In genomic region chr6:26411751-26412150, GRCh38 we compare ENCODE assay signal across 22 cellular contexts. TPM values are rescaled to one million over a fixed set of nuclear protein-coding genes. Genes with fewer than 3 reads are reported as not detected.
DNase-seq lines count a peak whose midpoint lies in the region; ATAC-seq and TF ChIP-seq lines count a peak whose summit lies in the region.
"Had no signal": no experiment of that assay in that cellular context is flagged by ENCODE, and none has a peak within 500 bp of the region (broad histone marks: within the 10 kb centered on the region; RNA-seq: fewer than 3 reads in every experiment).

No MANE protein-coding gene starts in this region.

- H3K4me1 ChIP-seq in endodermal cell (ENCODE audit: control insufficient read depth, insufficient read depth, low read length), result no peaks in the 10 kb centered on the region

- H3K27ac ChIP-seq in endodermal cell (ENCODE audit: low read depth, low read length), result no peak overlapping the region
- H3K27ac ChIP-seq: coronary artery, gastroesophageal sphincter, KMS-11, left lung, parathyroid adenoma, stomach, upper lobe of left lung, VCaP had no signal

- H3K36me3 Mint-ChIP-seq in activated naive CD8-positive, alpha-beta T cell, result peaks cover 6% of the 10 kb centered on the region
- peaks cover 35% of the 10 kb centered on the region for H3K36me3 Mint-ChIP-seq in activated naive CD8-positive, alpha-beta T cell treated with anti-CD3 and anti-CD28 coated beads, Interleukin-2, amount 50 U/mL, for 24 hours (ENCODE audit: low read depth)
- H3K36me3 Mint-ChIP-seq in endodermal cell (ENCODE audit: low read depth), result no peaks in the 10 kb centered on the region
- H3K36me3 Mint-ChIP-seq in stimulated activated effector memory CD8-positive, alpha-beta T cell treated with anti-CD3 and anti-CD28 coated beads, Interleukin-12 subunit alpha, Interleukin-12 subunit beta, amount 100 ng/mL, for 72 hours, result peaks cover 62% of the 10 kb centered on the region

- ATAC-seq in activated naive CD8-positive, alpha-beta T cell treated with anti-CD3 and anti-CD28 coated beads, Interleukin-2, amount 50 U/mL, for 24 hours, result no peak
- no peak for ATAC-seq in stimulated activated effector memory CD8-positive, alpha-beta T cell treated with anti-CD3 and anti-CD28 coated beads, Interleukin-12 subunit alpha, Interleukin-12 subunit beta, amount 100 ng/mL, for 72 hours
- ATAC-seq: gastroesophageal sphincter, left lung had no signal

- intact Hi-C loops in head of caudate nucleus (cut with DNase I), result no loop called here

- H3K36me3 ChIP-seq in endodermal cell (ENCODE audit: control insufficient read depth, insufficient read depth, low read length), result no peaks in the 10 kb centered on the region

- H3K27me3 ChIP-seq in endodermal cell (ENCODE audit: control insufficient read depth, insufficient read depth, low read length, poor library complexity, severe bottlenecking), result no peaks in the 10 kb centered on the region
- H3K27me3 ChIP-seq: gastroesophageal sphincter, left lung, stomach, upper lobe of left lung had no signal

- no peak for DNase-seq in activated naive CD8-positive, alpha-beta T cell treated with anti-CD3 and anti-CD28 coated beads, Interleukin-2, amount 50 U/mL, for 24 hours
- DNase-seq in NCI-H226, result peak; percentile 45
- DNase-seq in endodermal cell, result no peak
- DNase-seq in stimulated activated effector memory CD8-positive, alpha-beta T cell treated with anti-CD3 and anti-CD28 coated beads, Interleukin-12 subunit alpha, Interleukin-12 subunit beta, amount 100 ng/mL, for 72 hours (ENCODE audit: low spot score in 2 of 2), result no peak
- DNase-seq in COR-L47 (lab: John Stamatoyannopoulos, UW), result no peak
- no peak for DNase-seq in activated CD8-positive, alpha-beta memory T cell treated with anti-CD3 and anti-CD28 coated beads, Interleukin-2, amount 50 U/mL, for 48 hours
- no peak for DNase-seq in head of caudate nucleus
- DNase-seq: activated CD4-positive, alpha-beta memory T cell treated with anti-CD3 and anti-CD28 coated beads for 36 hours; left lung; NCI-H1105 treated with DMSO at 0.1 percent for 48 hours; NCI-H2107; NCI-H526; Right ventricle myocardium superior; stimulated activated CD4-positive, alpha-beta T cell treated with anti-CD3 and anti-CD28 coated beads, Interleukin-2, amount 100 ng/mL, for 24 hours; stomach; upper lobe of left lung had no signal

- no peaks in the 10 kb centered on the region for H3K9me3 Mint-ChIP-seq in activated naive CD8-positive, alpha-beta T cell (ENCODE audit: low read depth)
- H3K9me3 Mint-ChIP-seq in activated naive CD8-positive, alpha-beta T cell treated with anti-CD3 and anti-CD28 coated beads, Interleukin-2, amount 50 U/mL, for 24 hours, result peaks cover 4% of the 10 kb centered on the region
- no peaks in the 10 kb centered on the region for H3K9me3 Mint-ChIP-seq in endodermal cell
- no peaks in the 10 kb centered on the region for H3K9me3 Mint-ChIP-seq in stimulated activated effector memory CD8-positive, alpha-beta T cell treated with anti-CD3 and anti-CD28 coated beads, Interleukin-12 subunit alpha, Interleukin-12 subunit beta, amount 100 ng/mL, for 72 hours

- no peak for TF ChIP-seq CTCF in endodermal cell (conservative IDR thresholded peaks at IDR 0.05)

- H3K4me3 Mint-ChIP-seq in activated naive CD8-positive, alpha-beta T cell, result no peak overlapping the region
- no peak overlapping the region for H3K4me3 Mint-ChIP-seq in activated naive CD8-positive, alpha-beta T cell treated with anti-CD3 and anti-CD28 coated beads, Interleukin-2, amount 50 U/mL, for 24 hours
- no peak overlapping the region for H3K4me3 Mint-ChIP-seq in endodermal cell
- no peak overlapping the region for H3K4me3 Mint-ChIP-seq in stimulated activated effector memory CD8-positive, alpha-beta T cell treated with anti-CD3 and anti-CD28 coated beads, Interleukin-12 subunit alpha, Interleukin-12 subunit beta, amount 100 ng/mL, for 72 hours
- H3K4me3 Mint-ChIP-seq: activated CD4-positive, alpha-beta memory T cell treated with anti-CD3 and anti-CD28 coated beads for 36 hours had no signal

- no peak overlapping the region for H3K4me3 ChIP-seq in endodermal cell (ENCODE audit: low read length)
- H3K4me3 ChIP-seq: coronary artery, gastroesophageal sphincter, left lung, stomach, upper lobe of left lung had no signal

- H3K27ac Mint-ChIP-seq in activated naive CD8-positive, alpha-beta T cell, result peak overlapping the region; percentile 81
- H3K27ac Mint-ChIP-seq in activated naive CD8-positive, alpha-beta T cell treated with anti-CD3 and anti-CD28 coated beads, Interleukin-2, amount 50 U/mL, for 24 hours, result no peak overlapping the region
- peak overlapping the region; percentile 27 for H3K27ac Mint-ChIP-seq in endodermal cell
- peak overlapping the region; percentile 72 for H3K27ac Mint-ChIP-seq in stimulated activated effector memory CD8-positive, alpha-beta T cell treated with anti-CD3 and anti-CD28 coated beads, Interleukin-12 subunit alpha, Interleukin-12 subunit beta, amount 100 ng/mL, for 72 hours
- H3K27ac Mint-ChIP-seq: activated CD4-positive, alpha-beta memory T cell treated with anti-CD3 and anti-CD28 coated beads for 36 hours had no signal

- 90 to 92% methylated on average over 2 to 3 of the region's 3 CpGs for WGBS in endodermal cell (ENCODE audit: insufficient coverage in 1 of 2, insufficient read length in 1 of 2), 2 experiments

- no peak overlapping the region for H3K9ac ChIP-seq in endodermal cell (ENCODE audit: extremely low read depth, low read length, poor library complexity, severe bottlenecking)
- H3K9ac ChIP-seq: KMS-11, parathyroid adenoma had no signal

- H3K9me3 ChIP-seq in endodermal cell (ENCODE audit: control insufficient read depth, low read length), result no peaks in the 10 kb centered on the region
- H3K9me3 ChIP-seq: gastroesophageal sphincter, left lung, stomach, upper lobe of left lung had no signal

- H3K4me1 Mint-ChIP-seq in activated naive CD8-positive, alpha-beta T cell (ENCODE audit: low read depth), result peaks cover 30% of the 10 kb centered on the region
- peaks cover 23% of the 10 kb centered on the region for H3K4me1 Mint-ChIP-seq in activated naive CD8-positive, alpha-beta T cell treated with anti-CD3 and anti-CD28 coated beads, Interleukin-2, amount 50 U/mL, for 24 hours
- H3K4me1 Mint-ChIP-seq in endodermal cell, result peaks cover 23% of the 10 kb centered on the region
- H3K4me1 Mint-ChIP-seq in stimulated activated effector memory CD8-positive, alpha-beta T cell treated with anti-CD3 and anti-CD28 coated beads, Interleukin-12 subunit alpha, Interleukin-12 subunit beta, amount 100 ng/mL, for 72 hours, result peaks cover 29% of the 10 kb centered on the region

- H3K27me3 Mint-ChIP-seq in activated naive CD8-positive, alpha-beta T cell, result no peaks in the 10 kb centered on the region
- no peaks in the 10 kb centered on the region for H3K27me3 Mint-ChIP-seq in activated naive CD8-positive, alpha-beta T cell treated with anti-CD3 and anti-CD28 coated beads, Interleukin-2, amount 50 U/mL, for 24 hours
- H3K27me3 Mint-ChIP-seq in endodermal cell (ENCODE audit: insufficient read depth), result peaks cover 7% of the 10 kb centered on the region
- H3K27me3 Mint-ChIP-seq: activated CD4-positive, alpha-beta memory T cell treated with anti-CD3 and anti-CD28 coated beads for 36 hours had no signal

RNA-seq across cellular contexts. Expression of gene BTN3A1, which starts 9.7 kb away (rescaled TPM):
- total RNA-seq in endodermal cell, result 1 to 10 TPM; 1.9 to 2.0 TPM
- polyA plus RNA-seq in endodermal cell (2013, experiment 1 of 2), result 10.2 TPM
- 8.4 TPM for polyA plus RNA-seq in endodermal cell (2013, experiment 2 of 2)

RNA-seq across cellular contexts. Expression of gene BTN3A3, which starts 28.6 kb away (rescaled TPM):
- total RNA-seq in endodermal cell, result 1 to 10 TPM; 1.3 to 3.9 TPM
- polyA plus RNA-seq in endodermal cell (2013, experiment 1 of 2), result 2.9 TPM
- polyA plus RNA-seq in endodermal cell (2013, experiment 2 of 2), result 3.4 TPM

RNA-seq across cellular contexts. Expression of gene BTN2A2, which starts 28.8 kb away (rescaled TPM):
- 10 to 100 TPM; 11.3 to 23.5 TPM for total RNA-seq in endodermal cell
- 14.1 TPM for polyA plus RNA-seq in endodermal cell (2013, experiment 1 of 2)
- polyA plus RNA-seq in endodermal cell (2013, experiment 2 of 2), result 16.1 TPM

RNA-seq across cellular contexts. Expression of gene BTN2A1, which starts 46.0 kb away (rescaled TPM):
- 10 to 100 TPM; 15.0 to 18.7 TPM for total RNA-seq in endodermal cell
- 17.1 TPM for polyA plus RNA-seq in endodermal cell (2013, experiment 1 of 2)
- 16.3 TPM for polyA plus RNA-seq in endodermal cell (2013, experiment 2 of 2)

RNA-seq across cellular contexts. Expression of gene BTN3A2, which starts 46.8 kb away (rescaled TPM):
- 1 to 10 TPM; 2.1 to 3.6 TPM for total RNA-seq in endodermal cell
- 4.9 TPM for polyA plus RNA-seq in endodermal cell (2013, experiment 1 of 2)
- 2.8 TPM for polyA plus RNA-seq in endodermal cell (2013, experiment 2 of 2)
